Comparison of ENCODE assay signal across 9 cellular contexts in genomic region chr14:82075566-82075965, GRCh38.
DNase-seq lines count a peak whose midpoint lies in the region; ATAC-seq and TF ChIP-seq lines count a peak whose summit lies in the region.
"Had no signal": no experiment of that assay in that cellular context is flagged by ENCODE, and none has a peak within 500 bp of the region (broad histone marks: within the 10 kb centered on the region; RNA-seq: fewer than 3 reads in every experiment).

No MANE protein-coding gene starts in this region.

- TF ChIP-seq CTCF in liver (IDR thresholded peaks at IDR 0.05; ENCODE audit: low read depth, low read length, missing input control) (no peak), HFFc6 (IDR thresholded peaks at IDR 0.05) (no peak)

- no peaks in the 10 kb centered on the region for H3K27me3 Mint-ChIP-seq in activated naive CD8-positive, alpha-beta T cell treated with anti-CD3 and anti-CD28 coated beads for 36 hours
- H3K27me3 Mint-ChIP-seq in HFFc6 (ENCODE audit: insufficient read depth) = 0 out of 2 replicates have a peak, but pooled peaks cover 2% of the 10 kb centered on the region
- no peaks in the 10 kb centered on the region for H3K27me3 Mint-ChIP-seq in stimulated activated memory B cell treated with anti-CD40 and anti-IgM and Interleukin-4, amounts not matched to agents 10 μg/mL and 1 μg/mL and 100 μg/mL, for 72 hours

- no peaks in the 10 kb centered on the region for H3K36me3 Mint-ChIP-seq in activated naive CD8-positive, alpha-beta T cell treated with anti-CD3 and anti-CD28 coated beads for 36 hours
- no peaks in the 10 kb centered on the region for H3K36me3 Mint-ChIP-seq in HFFc6 (ENCODE audit: low read depth)
- no peaks in the 10 kb centered on the region for H3K36me3 Mint-ChIP-seq in stimulated activated memory B cell treated with anti-CD40 and anti-IgM and Interleukin-4, amounts not matched to agents 10 μg/mL and 1 μg/mL and 100 μg/mL, for 72 hours

- peaks cover 8% of the 10 kb centered on the region for H3K9me3 Mint-ChIP-seq in activated naive CD8-positive, alpha-beta T cell treated with anti-CD3 and anti-CD28 coated beads for 36 hours
- H3K9me3 Mint-ChIP-seq in HFFc6 = peaks cover 26% of the 10 kb centered on the region
- peaks cover 3% of the 10 kb centered on the region for H3K9me3 Mint-ChIP-seq in stimulated activated memory B cell treated with anti-CD40 and anti-IgM and Interleukin-4, amounts not matched to agents 10 μg/mL and 1 μg/mL and 100 μg/mL, for 72 hours

- no peaks in the 10 kb centered on the region for H3K36me3 ChIP-seq in liver (ENCODE audit: control insufficient read depth in 4 of 4, insufficient read depth in 3 of 4, low read depth in 1 of 4, low read length in 3 of 4)

- H3K4me1 ChIP-seq in liver (ENCODE audit: control insufficient read depth in 4 of 4, insufficient read depth in 4 of 4, low read length in 3 of 4) = no peaks in the 10 kb centered on the region

- ATAC-seq in GM18519 (IDR thresholded peaks at IDR 0.05; ENCODE audit: low FRiP score, unreplicated experiment) (no peak), HG02759 (IDR thresholded peaks at IDR 0.05; ENCODE audit: unreplicated experiment) (no peak)
- ATAC-seq in stimulated activated memory B cell treated with anti-CD40 and anti-IgM and Interleukin-4, amounts not matched to agents 10 μg/mL and 1 μg/mL and 100 μg/mL, for 72 hours = no peak

- no peak overlapping the region for H3K4me3 Mint-ChIP-seq in activated naive CD8-positive, alpha-beta T cell treated with anti-CD3 and anti-CD28 coated beads for 36 hours
- no peak overlapping the region for H3K4me3 Mint-ChIP-seq in HFFc6
- no peak overlapping the region for H3K4me3 Mint-ChIP-seq in stimulated activated memory B cell treated with anti-CD40 and anti-IgM and Interleukin-4, amounts not matched to agents 10 μg/mL and 1 μg/mL and 100 μg/mL, for 72 hours

- WGBS in liver = 7% methylated on average over 3 of the region's 3 CpGs

- DNase-seq in EH (ENCODE audit: low read depth) (peak; percentile 2), HuH-7.5 (ENCODE audit: low spot score) (peak; percentile 7), HFFc6 (no peak)
- DNase-seq in activated naive CD8-positive, alpha-beta T cell treated with anti-CD3 and anti-CD28 coated beads for 36 hours = peak; percentile 1
- DNase-seq: NCI-H1105 treated with DMSO at 0.1 percent for 48 hours had no signal

- H3K9me3 ChIP-seq in liver (ENCODE audit: control insufficient read depth in 4 of 4, low read length in 3 of 4) = no peaks in the 10 kb centered on the region

- H3K27me3 ChIP-seq in liver (ENCODE audit: control insufficient read depth in 4 of 4, insufficient read depth in 4 of 4, low read length in 3 of 4) = peaks cover 0 to 3% (median 0%) of the 10 kb centered on the region in 4 donors

- no peak overlapping the region for H3K27ac Mint-ChIP-seq in activated naive CD8-positive, alpha-beta T cell treated with anti-CD3 and anti-CD28 coated beads for 36 hours
- no peak overlapping the region for H3K27ac Mint-ChIP-seq in HFFc6
- H3K27ac Mint-ChIP-seq in stimulated activated memory B cell treated with anti-CD40 and anti-IgM and Interleukin-4, amounts not matched to agents 10 μg/mL and 1 μg/mL and 100 μg/mL, for 72 hours = no peak overlapping the region

- no peak overlapping the region for H3K9ac ChIP-seq in liver (ENCODE audit: low read depth in 1 of 2, low read length in 2 of 2)

- peak in 1 of 2 donors; percentile 35 for TF ChIP-seq RAD21 in liver (IDR thresholded peaks at IDR 0.05)

- H3K4me1 Mint-ChIP-seq in activated naive CD8-positive, alpha-beta T cell treated with anti-CD3 and anti-CD28 coated beads for 36 hours = no peaks in the 10 kb centered on the region
- no peaks in the 10 kb centered on the region for H3K4me1 Mint-ChIP-seq in HFFc6 (ENCODE audit: low read depth)
- no peaks in the 10 kb centered on the region for H3K4me1 Mint-ChIP-seq in stimulated activated memory B cell treated with anti-CD40 and anti-IgM and Interleukin-4, amounts not matched to agents 10 μg/mL and 1 μg/mL and 100 μg/mL, for 72 hours

- H3K27ac ChIP-seq in liver (ENCODE audit: low read depth in 1 of 2, low read length in 2 of 2) = no peak overlapping the region

- H3K4me3 ChIP-seq in liver (ENCODE audit: low read depth in 1 of 3, low read length in 3 of 3) = no peak overlapping the region

TF ChIP-seq in liver, 16 proteins besides CTCF, POLR2A, EP300 and RAD21:
- TF ChIP-seq, protein P1, sequence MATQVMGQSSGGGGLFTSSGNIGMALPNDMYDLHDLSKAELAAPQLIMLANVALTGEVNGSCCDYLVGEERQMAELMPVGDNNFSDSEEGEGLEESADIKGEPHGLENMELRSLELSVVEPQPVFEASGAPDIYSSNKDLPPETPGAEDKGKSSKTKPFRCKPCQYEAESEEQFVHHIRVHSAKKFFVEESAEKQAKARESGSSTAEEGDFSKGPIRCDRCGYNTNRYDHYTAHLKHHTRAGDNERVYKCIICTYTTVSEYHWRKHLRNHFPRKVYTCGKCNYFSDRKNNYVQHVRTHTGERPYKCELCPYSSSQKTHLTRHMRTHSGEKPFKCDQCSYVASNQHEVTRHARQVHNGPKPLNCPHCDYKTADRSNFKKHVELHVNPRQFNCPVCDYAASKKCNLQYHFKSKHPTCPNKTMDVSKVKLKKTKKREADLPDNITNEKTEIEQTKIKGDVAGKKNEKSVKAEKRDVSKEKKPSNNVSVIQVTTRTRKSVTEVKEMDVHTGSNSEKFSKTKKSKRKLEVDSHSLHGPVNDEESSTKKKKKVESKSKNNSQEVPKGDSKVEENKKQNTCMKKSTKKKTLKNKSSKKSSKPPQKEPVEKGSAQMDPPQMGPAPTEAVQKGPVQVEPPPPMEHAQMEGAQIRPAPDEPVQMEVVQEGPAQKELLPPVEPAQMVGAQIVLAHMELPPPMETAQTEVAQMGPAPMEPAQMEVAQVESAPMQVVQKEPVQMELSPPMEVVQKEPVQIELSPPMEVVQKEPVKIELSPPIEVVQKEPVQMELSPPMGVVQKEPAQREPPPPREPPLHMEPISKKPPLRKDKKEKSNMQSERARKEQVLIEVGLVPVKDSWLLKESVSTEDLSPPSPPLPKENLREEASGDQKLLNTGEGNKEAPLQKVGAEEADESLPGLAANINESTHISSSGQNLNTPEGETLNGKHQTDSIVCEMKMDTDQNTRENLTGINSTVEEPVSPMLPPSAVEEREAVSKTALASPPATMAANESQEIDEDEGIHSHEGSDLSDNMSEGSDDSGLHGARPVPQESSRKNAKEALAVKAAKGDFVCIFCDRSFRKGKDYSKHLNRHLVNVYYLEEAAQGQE (IDR thresholded peaks at IDR 0.05) = peak; percentile 100
- TF ChIP-seq, protein P2, sequence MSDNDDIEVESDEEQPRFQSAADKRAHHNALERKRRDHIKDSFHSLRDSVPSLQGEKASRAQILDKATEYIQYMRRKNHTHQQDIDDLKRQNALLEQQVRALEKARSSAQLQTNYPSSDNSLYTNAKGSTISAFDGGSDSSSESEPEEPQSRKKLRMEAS (IDR thresholded peaks at IDR 0.05) = no peak
